In genomic region chr10:78852856-78853255, GRCh38 we compare ENCODE assay signal across 11 cellular contexts.
A peak's percentile ranks its signal among the peaks of the same experiment; 100 is the strongest.
DNase-seq lines count a peak whose midpoint lies in the region; ATAC-seq and TF ChIP-seq lines count a peak whose summit lies in the region.
"Had no signal": no experiment of that assay in that cellular context is flagged by ENCODE, and none has a peak within 500 bp of the region (broad histone marks: within the 10 kb centered on the region; RNA-seq: fewer than 3 reads in every experiment).

No MANE protein-coding gene starts in this region.

- TF ChIP-seq CTCF in Calu3 (IDR thresholded peaks at IDR 0.05; ENCODE audit: unreplicated experiment) (peak; percentile 36), liver (IDR thresholded peaks at IDR 0.05; ENCODE audit: low read depth, low read length, missing input control) (peak; percentile 27)

- no peak overlapping the region for H3K9ac ChIP-seq in liver (ENCODE audit: low read depth in 1 of 2, low read length in 2 of 2)

- WGBS in liver, result 71% methylated on average over 3 of the region's 3 CpGs

- BruUV-seq in Calu3 (replicated peaks; lab: Mats Ljungman, UMichigan), result no TSS peak

- ATAC-seq in GM21576 (IDR thresholded peaks at IDR 0.05; ENCODE audit: unreplicated experiment), result no peak
- ATAC-seq in activated CD4-positive, CD25-positive, alpha-beta regulatory T cell treated with anti-CD3 and anti-CD28 coated beads, Interleukin-2, amount 50 U/mL, for 24 hours, result no peak

- H3K4me1 ChIP-seq in liver (ENCODE audit: control insufficient read depth in 4 of 4, insufficient read depth in 4 of 4, low read length in 3 of 4), result no peaks in the 10 kb centered on the region

- no peak overlapping the region for H3K27ac Mint-ChIP-seq in Calu3 (ENCODE audit: unreplicated experiment)
- H3K27ac Mint-ChIP-seq: naive B cell had no signal

- H3K9me3 ChIP-seq in liver (ENCODE audit: control insufficient read depth in 4 of 4, low read length in 3 of 4), result no peaks in the 10 kb centered on the region

- intact Hi-C loops in Calu3 (cut with micrococcal nuclease; ENCODE audit: unreplicated experiment), result no loop called here

- H3K36me3 Mint-ChIP-seq in Calu3 (ENCODE audit: insufficient read depth, unreplicated experiment), result no peaks in the 10 kb centered on the region
- H3K36me3 Mint-ChIP-seq: naive B cell had no signal

- peak; percentile 61 to 75 for TF ChIP-seq RAD21 in liver (IDR thresholded peaks at IDR 0.05)

- no peaks in the 10 kb centered on the region for H3K36me3 ChIP-seq in liver (ENCODE audit: control insufficient read depth in 4 of 4, insufficient read depth in 3 of 4, low read depth in 1 of 4, low read length in 3 of 4)

- H3K4me3 Mint-ChIP-seq in Calu3 (ENCODE audit: low read depth, unreplicated experiment), result no peak overlapping the region
- H3K4me3 Mint-ChIP-seq: naive B cell had no signal

- H3K4me1 Mint-ChIP-seq in Calu3 (ENCODE audit: low read depth, unreplicated experiment), result no peaks in the 10 kb centered on the region
- H3K4me1 Mint-ChIP-seq: naive B cell had no signal

- H3K27ac ChIP-seq in liver (ENCODE audit: low read depth in 1 of 2, low read length in 2 of 2), result no peak overlapping the region

- peaks cover 15% of the 10 kb centered on the region for H3K27me3 Mint-ChIP-seq in Calu3 (ENCODE audit: unreplicated experiment)

- DNase-seq in Calu3 (no peak), HT1080 (ENCODE audit: low read depth) (peak; percentile 28), astrocyte of the hippocampus (ENCODE audit: low read depth, low spot score) (peak; percentile 14), AML-193 (lab: John Stamatoyannopoulos, UW) (no peak), ureter (ENCODE audit: low spot score) (no peak)
- DNase-seq: naive B cell, NCI-H2029, substantia nigra had no signal

- H3K27me3 ChIP-seq in liver (ENCODE audit: control insufficient read depth in 4 of 4, insufficient read depth in 4 of 4, low read length in 3 of 4), result no peaks in the 10 kb centered on the region

- H3K9me3 Mint-ChIP-seq in Calu3 (ENCODE audit: low read depth, unreplicated experiment), result no peaks in the 10 kb centered on the region

- CTCF ChIA-PET in Calu3 (lab: Charles Lee), result no interaction called here

- H3K4me3 ChIP-seq in liver (ENCODE audit: low read depth in 1 of 3, low read length in 3 of 3), result no peak overlapping the region

TF ChIP-seq in liver, 16 proteins besides CTCF, POLR2A, EP300 and RAD21:
- TF ChIP-seq RXRA (IDR thresholded peaks at IDR 0.05) (no peak), SP1 (IDR thresholded peaks at IDR 0.05) (no peak), ZBTB33 (IDR thresholded peaks at IDR 0.05) (no peak), JUND (IDR thresholded peaks at IDR 0.05) (no peak), ATF3 (IDR thresholded peaks at IDR 0.05) (no peak), HNF4G (IDR thresholded peaks at IDR 0.05) (no peak), EGR1 (IDR thresholded peaks at IDR 0.05; ENCODE audit: low read depth in 2 of 2) (no peak), YY1 (IDR thresholded peaks at IDR 0.05) (no peak), FOXA2 (IDR thresholded peaks at IDR 0.05) (no peak), NR2F2 (IDR thresholded peaks at IDR 0.05) (no peak), TAF1 (conservative IDR thresholded peaks at IDR 0.05) (no peak), MAX (IDR thresholded peaks at IDR 0.05) (no peak), REST (IDR thresholded peaks at IDR 0.05) (no peak), GABPA (IDR thresholded peaks at IDR 0.05 in 1 of 2, conservative IDR thresholded peaks at IDR 0.05 in 1 of 2) (no peak)
TF ChIP-seq in liver: peak in this region for 0.

Comparison
In these comparisons a context has a peak if more than half of its experiments do, and no peak if none do; other contexts are left out.
1. DNase-seq: peak in HT1080 (single experiment) and astrocyte of the hippocampus (single experiment); none in Calu3 (single experiment), AML-193 (0 of 2) and ureter (single experiment).